ENCODE assay signal across 1 cellular context in the genomic region with DNA sequence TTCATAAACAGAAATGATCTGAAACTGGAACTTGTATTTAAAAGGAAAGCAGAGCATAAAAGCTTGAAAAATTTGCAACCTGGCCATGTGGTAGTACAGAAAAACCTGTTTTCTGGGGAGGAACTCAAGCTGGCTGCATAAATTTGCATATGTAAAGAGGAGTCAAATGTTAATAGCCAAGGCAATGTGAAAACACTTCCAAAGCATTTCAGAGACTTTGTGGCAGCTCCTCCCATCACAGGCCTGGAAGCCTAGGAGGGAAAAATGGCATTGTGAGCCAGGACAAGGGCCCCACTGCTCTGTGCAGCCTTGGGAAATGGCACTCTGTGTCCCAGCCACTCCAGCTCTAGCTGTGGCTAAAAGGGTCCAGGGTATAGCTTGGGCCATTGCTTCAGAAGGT.
TF ChIP-seq lines count a peak whose summit lies in the region.

No MANE protein-coding gene starts in this region.

TF ChIP-seq in GM23338, 12 proteins besides CTCF, POLR2A, EP300 and RAD21 (continued from another document):
- TF ChIP-seq ZNF462 (CRISPR knock-in tag; IDR thresholded peaks at IDR 0.05): no peak
- no peak for TF ChIP-seq EZH2phosphoT487 (IDR thresholded peaks at IDR 0.05; ENCODE audit: unreplicated experiment)
- no peak for TF ChIP-seq STAT1 (IDR thresholded peaks at IDR 0.05; ENCODE audit: unreplicated experiment)
